Comparison of ENCODE assay signal across 8 cellular contexts in genomic region chr17:40177275-40177874, GRCh38.
DNase-seq lines count a peak whose midpoint lies in the region; ATAC-seq and TF ChIP-seq lines count a peak whose summit lies in the region.

RAPGEFL1 (plus strand) TSS chr17:40177470; CDS start chr17:40177862, 392 bp downstream.

- DNase-seq in NCI-H1092 treated with DMSO at 0.1 percent for 48 hours (lab: John Stamatoyannopoulos, UW): peak; percentile 55
- DNase-seq in WERI-Rb-1: peak; percentile 91
- DNase-seq in brain microvascular endothelial cell: peak; percentile 63
- peak; percentile 95 for DNase-seq in iPS-NIHi11 (ENCODE audit: low spot score)
- peak; percentile 75 to 90 for DNase-seq in stimulated activated CD4-positive, alpha-beta T cell treated with anti-CD3 and anti-CD28 coated beads, Interleukin-12 subunit alpha, Interleukin-12 subunit beta, amount 100 ng/mL, for 24 hours (ENCODE audit: low read depth in 2 of 2)
- no peak for DNase-seq in NCI-H524 treated with DMSO at 0.1 percent for 48 hours (lab: John Stamatoyannopoulos, UW)

- H3K36me3 ChIP-seq in WERI-Rb-1 (peaks cover 53% of the 10 kb centered on the region), brain microvascular endothelial cell (replicated peaks) (peaks cover 4% of the 10 kb centered on the region)

- in situ Hi-C loops in brain microvascular endothelial cell (cut with HindIII; ENCODE audit: low pct_ligation_motif_present, low sequenced_read_pairs): loop anchor here (25.0 kb wide), 1 partner anchor 110 kb away; the partner anchor contains the start of gene CDC6

- ATAC-seq in GM18498 (IDR thresholded peaks at IDR 0.05; ENCODE audit: unreplicated experiment) (peak; percentile 75), HG03097 (IDR thresholded peaks at IDR 0.05; ENCODE audit: low FRiP score, unreplicated experiment) (no peak)

- TF ChIP-seq CTCF in WERI-Rb-1 (IDR thresholded peaks at IDR 0.05; ENCODE audit: low read depth, low read length) (no peak), brain microvascular endothelial cell (IDR thresholded peaks at IDR 0.05; ENCODE audit: low read depth, low read length, missing control alignments) (no peak)

- no peaks in the 10 kb centered on the region for H3K27me3 ChIP-seq in WERI-Rb-1 (ENCODE audit: insufficient read depth, low read depth, severe bottlenecking)
- no peaks in the 10 kb centered on the region for H3K27me3 ChIP-seq in brain microvascular endothelial cell (replicated peaks)

- H3K9me3 ChIP-seq in WERI-Rb-1 (ENCODE audit: severe bottlenecking): no peaks in the 10 kb centered on the region

- H3K27ac ChIP-seq in WERI-Rb-1 (peak within 1 kb of the TSS; percentile 41), brain microvascular endothelial cell (no peak within 1 kb of the TSS)

- peak within 1 kb of the TSS; percentile 39 for H3K4me3 ChIP-seq in WERI-Rb-1 (ENCODE audit: low read depth, low read length)
- H3K4me3 ChIP-seq in brain microvascular endothelial cell (ENCODE audit: low read depth, low read length): peak within 1 kb of the TSS; percentile 54
